Comparison of ENCODE assay signal across 8 cellular contexts in the genomic region with DNA sequence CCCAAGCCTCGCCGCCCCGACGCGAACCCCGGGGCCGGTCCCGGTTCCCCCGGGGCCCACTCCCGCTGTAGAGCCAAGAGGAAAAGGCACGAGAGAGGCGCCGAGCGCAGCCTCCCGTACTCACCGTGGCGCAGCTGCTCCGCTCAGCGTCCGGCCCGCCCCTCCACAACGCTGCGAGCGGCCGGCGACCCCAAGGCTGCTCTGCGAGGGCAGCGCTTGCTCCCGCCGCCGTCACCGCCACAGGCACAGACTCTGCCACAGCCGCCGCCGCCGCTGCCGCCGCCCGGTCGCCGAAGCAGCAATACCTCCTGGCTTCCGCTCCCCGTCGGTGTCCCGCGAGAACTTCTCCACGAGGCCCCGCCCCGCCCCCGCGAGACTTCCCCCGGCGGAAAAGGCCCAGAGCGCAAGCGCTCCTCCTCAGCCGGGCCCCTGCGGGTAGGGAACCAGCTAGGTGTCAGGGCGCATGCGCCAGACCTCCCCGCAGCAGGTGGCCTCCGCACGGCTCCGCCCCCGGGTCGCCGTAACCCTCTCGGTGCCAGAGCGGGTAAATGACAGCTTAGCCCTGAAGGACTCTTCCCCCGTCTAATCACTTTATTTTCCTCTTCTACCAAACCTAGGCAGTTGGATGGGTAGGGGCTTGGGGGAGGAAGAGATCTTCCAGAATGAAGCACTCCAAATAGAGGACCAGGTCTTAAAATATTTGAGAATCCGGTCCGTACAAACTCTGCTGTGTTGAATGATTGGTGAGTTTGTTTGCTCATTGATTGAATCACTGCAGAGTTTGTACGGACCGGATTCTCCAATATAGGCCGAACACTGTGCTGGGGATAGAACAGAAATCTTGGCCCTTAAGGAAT. TPM values are rescaled to one million over a fixed set of nuclear protein-coding genes. Genes with fewer than 3 reads are reported as not detected.
DNase-seq lines count a peak whose midpoint lies in the region; ATAC-seq and TF ChIP-seq lines count a peak whose summit lies in the region.

A gene (minus strand): TSS at position 314 of the 857 bp plus-strand sequence. CDS start 12,050 bp downstream, outside the sequence.

- DNase-seq in D341Med (ENCODE audit: low spot score) (peak; percentile 100), OCI-M2 (lab: John Stamatoyannopoulos, UW; ENCODE audit: unreplicated experiment) (peak; percentile 50), activated T-cell treated with anti-CD3 and anti-CD28 coated beads for 4 hours (peak; percentile 99), epithelial cell of esophagus (ENCODE audit: low read depth) (peak; percentile 97)
- peak; percentile 99 to 100 for DNase-seq in stimulated activated CD8-positive, alpha-beta memory T cell treated with anti-CD3 and anti-CD28 coated beads, Interleukin-2, amount 100 ng/mL, for 48 hours (ENCODE audit: low read depth in 2 of 2)

- H3K4me1 ChIP-seq in mononuclear cell (ENCODE audit: insufficient read depth, low read length): peaks cover 48% of the 10 kb centered on the region

- ATAC-seq in GM21529 (IDR thresholded peaks at IDR 0.05; ENCODE audit: unreplicated experiment): peak; percentile 73

- TF ChIP-seq CTCF in epithelial cell of esophagus (IDR thresholded peaks at IDR 0.05; ENCODE audit: insufficient read depth, low read depth, low read length, missing control alignments): no peak

- H3K27me3 ChIP-seq in mononuclear cell (ENCODE audit: insufficient read depth, low read length): no peaks in the 10 kb centered on the region

- no peak for TF ChIP-seq RAD21 in Ishikawa (IDR thresholded peaks at IDR 0.05; ENCODE audit: low read depth)

- H3K9me3 ChIP-seq in mononuclear cell (ENCODE audit: low read depth, low read length): no peaks in the 10 kb centered on the region

- H3K4me3 ChIP-seq in epithelial cell of esophagus (ENCODE audit: low read length): peak within 1 kb of the TSS; percentile 81
- H3K4me3 ChIP-seq in mononuclear cell (ENCODE audit: low read length): peak within 1 kb of the TSS; percentile 100

- 0 out of 2 replicates have a peak, but pooled peaks have one; percentile 12 for TF ChIP-seq EP300 in Ishikawa (IDR thresholded peaks at IDR 0.05; ENCODE audit: borderline replicate concordance)

TF ChIP-seq in Ishikawa, 13 proteins besides CTCF, POLR2A, EP300 and RAD21:
- peak; percentile 88 for TF ChIP-seq TAF1 (IDR thresholded peaks at IDR 0.05; ENCODE audit: low read depth)
- TF ChIP-seq TCF12 (IDR thresholded peaks at IDR 0.05; ENCODE audit: low read depth): peak; percentile 30; the same call in 1 of the 2 replicates
- no peak for TF ChIP-seq CEBPB (IDR thresholded peaks at IDR 0.05)

RNA-seq across cellular contexts. Expression of the gene that starts here (rescaled TPM):
- 151 TPM for total RNA-seq in mononuclear cell

Comparison
In these comparisons a context has a peak if more than half of its experiments do, and no peak if none do; other contexts are left out.
1. Peak in every context shown above with its lines: DNase-seq, ATAC-seq and H3K4me3 ChIP-seq.
2. DNase-seq: peak in every context shown above with its lines; median percentile 100 in D341Med; 100 in stimulated activated CD8-positive, alpha-beta memory T cell treated with anti-CD3 and anti-CD28 coated beads, Interleukin-2, amount 100 ng/mL, for 48 hours; 99 in activated T-cell treated with anti-CD3 and anti-CD28 coated beads for 4 hours; 97 in epithelial cell of esophagus; 50 in OCI-M2.